Comparison of ENCODE assay signal across 8 cellular contexts in the genomic region with DNA sequence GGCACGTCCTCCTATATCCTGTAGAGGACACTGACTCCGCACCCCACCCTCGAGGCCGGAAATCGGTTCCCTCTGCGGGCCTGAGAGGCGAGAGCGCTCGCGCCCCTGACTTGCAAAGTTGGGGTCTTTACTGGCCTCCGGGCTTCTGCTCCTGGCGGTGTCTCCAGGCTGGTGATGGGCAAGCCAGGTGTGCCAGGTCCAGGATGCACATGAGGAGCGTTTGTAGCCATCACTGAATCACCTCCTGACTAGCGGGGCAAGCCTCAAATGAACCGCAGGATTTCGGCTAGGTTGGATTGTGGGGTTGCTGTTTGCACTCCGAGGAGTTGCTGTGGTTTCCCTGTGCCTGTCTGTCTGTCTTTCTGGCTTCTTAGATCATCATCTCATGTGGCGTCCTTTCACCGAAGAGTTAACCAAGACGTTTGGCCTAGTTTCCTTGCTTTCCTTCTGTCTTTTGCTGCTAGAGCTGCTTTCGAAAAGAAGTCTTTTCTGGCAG. TPM values are rescaled to one million over a fixed set of nuclear protein-coding genes. Genes with fewer than 3 reads are reported as not detected.
A peak's percentile ranks its signal among the peaks of the same experiment; 100 is the strongest.
DNase-seq lines count a peak whose midpoint lies in the region; ATAC-seq and TF ChIP-seq lines count a peak whose summit lies in the region.
"Not testable (repeated sequence)": the region's sequence is repeated elsewhere in the genome, so short reads cannot be mapped to it uniquely, and the experiment has no call there.

No MANE protein-coding gene starts in this region.

- peak overlapping the region; percentile 10 to 32 for H3K9ac ChIP-seq in duodenal mucosa (ENCODE audit: low read depth in 1 of 2, low read length in 2 of 2)
- H3K9ac ChIP-seq in iPS-18a (ENCODE audit: low read length): not testable (repeated sequence)

- H3K36me3 Mint-ChIP-seq in activated T-cell treated with anti-CD3 and anti-CD28 coated beads, Interleukin-2, amount 50 U/mL, for 72 hours (ENCODE audit: insufficient read depth in 2 of 2); neural crest cell (ENCODE audit: low read depth); stimulated activated naive B cell treated with anti-CD40 and anti-IgM and Interleukin-4, amounts not matched to agents 10 μg/mL and 1 μg/mL and 100 μg/mL, for 72 hours: not testable (repeated sequence)

- H3K4me1 Mint-ChIP-seq in activated T-cell treated with anti-CD3 and anti-CD28 coated beads, Interleukin-2, amount 50 U/mL, for 72 hours (ENCODE audit: low read depth): peaks cover 21% of the 10 kb centered on the region
- H3K4me1 Mint-ChIP-seq in neural crest cell: peaks cover 13% of the 10 kb centered on the region
- peaks cover 12 to 34% of the 10 kb centered on the region in 2 donors for H3K4me1 Mint-ChIP-seq in stimulated activated naive B cell treated with anti-CD40 and anti-IgM and Interleukin-4, amounts not matched to agents 10 μg/mL and 1 μg/mL and 100 μg/mL, for 72 hours

- not testable (repeated sequence) for H3K36me3 ChIP-seq in BJ (ENCODE audit: control insufficient read depth, insufficient read depth, low read length); duodenal mucosa (ENCODE audit: control insufficient read depth in 1 of 2, insufficient read depth in 2 of 2, low read length in 2 of 2); iPS-18a (ENCODE audit: control insufficient read depth, low read depth, low read length)

- H3K27me3 Mint-ChIP-seq in activated T-cell treated with anti-CD3 and anti-CD28 coated beads, Interleukin-2, amount 50 U/mL, for 72 hours (ENCODE audit: low read depth): peaks cover 17% of the 10 kb centered on the region
- not testable (repeated sequence) for H3K27me3 Mint-ChIP-seq in neural crest cell (ENCODE audit: low read depth)
- H3K27me3 Mint-ChIP-seq in stimulated activated naive B cell treated with anti-CD40 and anti-IgM and Interleukin-4, amounts not matched to agents 10 μg/mL and 1 μg/mL and 100 μg/mL, for 72 hours: peaks cover 16 to 27% of the 10 kb centered on the region in 2 donors

- not testable (repeated sequence) for H3K27me3 ChIP-seq in BJ (ENCODE audit: control insufficient read depth, insufficient read depth, low read length); duodenal mucosa (ENCODE audit: control insufficient read depth in 1 of 2, insufficient read depth in 2 of 2, low read length in 2 of 2)
- H3K27me3 ChIP-seq in iPS-18a (ENCODE audit: control insufficient read depth, insufficient read depth, low read length): peaks cover 43% of the 10 kb centered on the region

- POLR2A ChIA-PET in BJ (lab: Charles Lee): interaction anchor here (0.6 kb wide), 1 partner anchor 241 kb away, joined by 4 read pairs; no protein-coding TSS in a partner anchor
- POLR2A ChIA-PET in HEK293T (lab: Yijun Ruan, JAX): not testable (repeated sequence)

- H3K4me1 ChIP-seq in duodenal mucosa (ENCODE audit: control insufficient read depth in 1 of 2, insufficient read depth in 2 of 2, low read length in 2 of 2); iPS-18a (ENCODE audit: control insufficient read depth, low read depth, low read length): not testable (repeated sequence)

- CTCF ChIA-PET in BJ (lab: Yijun Ruan, JAX): interaction anchor here (0.9 to 1.2 kb wide), 3 partner anchors 9 to 51 kb away, joined by 3 to 4 read pairs (median 3); no protein-coding TSS in a partner anchor
- CTCF ChIA-PET in HEK293T (lab: Yijun Ruan, JAX): not testable (repeated sequence)

- H3K4me3 Mint-ChIP-seq in activated T-cell treated with anti-CD3 and anti-CD28 coated beads, Interleukin-2, amount 50 U/mL, for 72 hours: peak overlapping the region; percentile 95 to 98
- H3K4me3 Mint-ChIP-seq in neural crest cell: peak overlapping the region; percentile 95
- peak overlapping the region; percentile 96 to 99 for H3K4me3 Mint-ChIP-seq in stimulated activated naive B cell treated with anti-CD40 and anti-IgM and Interleukin-4, amounts not matched to agents 10 μg/mL and 1 μg/mL and 100 μg/mL, for 72 hours

- DNase-seq in BJ (ENCODE audit: low read depth); stimulated activated naive B cell treated with anti-CD40 and anti-IgM and Interleukin-4, amounts not matched to agents 10 μg/mL and 1 μg/mL and 100 μg/mL, for 72 hours: not testable (repeated sequence)
- DNase-seq in HEK293T (ENCODE audit: extremely low spot score): peak; percentile 12
- DNase-seq in RKO (ENCODE audit: low spot score): peak; percentile 35
- DNase-seq in activated T-cell treated with anti-CD3 and anti-CD28 coated beads, Interleukin-2, amount 50 U/mL, for 72 hours: peak; percentile 37 to 40
- peak; percentile 9 for DNase-seq in neural crest cell (ENCODE audit: low read depth, low spot score)

- peak; percentile 26 to 38 for ATAC-seq in activated T-cell treated with anti-CD3 and anti-CD28 coated beads, Interleukin-2, amount 50 U/mL, for 72 hours (replicated peaks in 1 of 2)
- not testable (repeated sequence) for ATAC-seq in stimulated activated naive B cell treated with anti-CD40 and anti-IgM and Interleukin-4, amounts not matched to agents 10 μg/mL and 1 μg/mL and 100 μg/mL, for 72 hours (replicated peaks)

- H3K4me3 ChIP-seq in BJ (ENCODE audit: low read depth, low read length): peak overlapping the region; percentile 91
- H3K4me3 ChIP-seq in duodenal mucosa (ENCODE audit: low read depth in 1 of 2, low read length in 2 of 2): peak overlapping the region; percentile 56 to 78
- H3K4me3 ChIP-seq in iPS-18a (ENCODE audit: low read length): peak overlapping the region; percentile 61

- H3K27ac Mint-ChIP-seq in activated T-cell treated with anti-CD3 and anti-CD28 coated beads, Interleukin-2, amount 50 U/mL, for 72 hours; neural crest cell (ENCODE audit: unreplicated experiment); stimulated activated naive B cell treated with anti-CD40 and anti-IgM and Interleukin-4, amounts not matched to agents 10 μg/mL and 1 μg/mL and 100 μg/mL, for 72 hours: not testable (repeated sequence)

- TF ChIP-seq CTCF in BJ (IDR thresholded peaks at IDR 0.05; ENCODE audit: insufficient read depth, low read depth, low read length); neural crest cell (conservative IDR thresholded peaks at IDR 0.05): not testable (repeated sequence)

- not testable (repeated sequence) for H3K27ac ChIP-seq in duodenal mucosa (ENCODE audit: low read depth, low read length); iPS-18a (ENCODE audit: low read length)

- H3K9me3 ChIP-seq in duodenal mucosa (ENCODE audit: control insufficient read depth in 1 of 2, low read length in 2 of 2); iPS-18a (ENCODE audit: control insufficient read depth, low read depth, low read length): not testable (repeated sequence)

- H3K9me3 Mint-ChIP-seq in activated T-cell treated with anti-CD3 and anti-CD28 coated beads, Interleukin-2, amount 50 U/mL, for 72 hours; neural crest cell; stimulated activated naive B cell treated with anti-CD40 and anti-IgM and Interleukin-4, amounts not matched to agents 10 μg/mL and 1 μg/mL and 100 μg/mL, for 72 hours: not testable (repeated sequence)

RNA-seq across cellular contexts. Expression of gene NBPF3, which starts 0.7 kb away (rescaled TPM):
- polyA plus RNA-seq in BJ (2011; rRNA removed): 17.1 and 17.8 TPM in 2 replicates
- polyA minus RNA-seq in BJ (2011; rRNA and poly(A)+ RNA removed): 15.7 and 17.6 TPM in 2 replicates
- 1 to 10 TPM; 3.8 to 9.0 TPM for total RNA-seq in activated T-cell treated with anti-CD3 and anti-CD28 coated beads, Interleukin-2, amount 50 U/mL, for 72 hours
- 18.5 and 19.2 TPM in 2 replicates for total RNA-seq in neural crest cell
